19 cellular contexts compared by ENCODE assay signal in the genomic region with DNA sequence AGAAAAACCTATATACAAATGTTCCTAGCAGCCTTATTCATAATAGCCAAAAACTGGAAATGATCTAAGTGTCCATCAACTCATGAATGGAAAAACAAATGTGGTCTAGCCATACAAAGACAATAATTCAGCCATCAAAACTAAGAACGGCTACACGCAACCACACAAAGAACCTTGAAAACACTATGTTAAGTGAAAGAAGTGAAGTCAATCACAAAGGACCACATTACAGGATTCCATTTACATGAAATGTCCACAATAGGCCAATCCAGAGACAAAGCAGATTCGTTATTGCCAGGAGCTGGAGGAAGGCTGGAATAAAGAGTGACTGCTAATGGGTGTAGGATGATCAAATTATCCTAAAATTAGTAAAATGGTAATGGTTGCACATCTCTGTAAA. TPM values are rescaled to one million over a fixed set of nuclear protein-coding genes. Genes with fewer than 3 reads are reported as not detected.
"Had no signal": no experiment of that assay in that cellular context is flagged by ENCODE, and none has a peak within 500 bp of the region (broad histone marks: within the 10 kb centered on the region; RNA-seq: fewer than 3 reads in every experiment).

No MANE protein-coding gene starts in this region.

- H3K27ac ChIP-seq: lower lobe of right lung, pancreas, tibial nerve had no signal

- H3K27me3 ChIP-seq: pancreas, tibial nerve had no signal

- H3K9me3 ChIP-seq: lower lobe of right lung, pancreas, SK-N-SH, tibial nerve had no signal

- ATAC-seq: activated CD4-positive, CD25-positive, alpha-beta regulatory T cell treated with anti-CD3 and anti-CD28 coated beads, Interleukin-2, amount 50 U/mL, for 24 hours; activated T-helper 17 cell treated with anti-CD3 and anti-CD28 coated beads, Interleukin-2, amount 50 U/mL, for 72 hours; left lobe of liver; lower lobe of right lung; natural killer cell; pancreas; right cardiac atrium had no signal

- H3K27ac Mint-ChIP-seq: activated naive CD4-positive, alpha-beta T cell treated with anti-CD3 and anti-CD28 coated beads, Interleukin-2, amount 50 U/mL, for 72 hours; natural killer cell had no signal

- H3K4me3 Mint-ChIP-seq: activated T-helper 17 cell treated with anti-CD3 and anti-CD28 coated beads, Interleukin-2, amount 50 U/mL, for 72 hours; immature natural killer cell; natural killer cell had no signal

- H3K9ac ChIP-seq: SK-N-SH had no signal

- DNase-seq: activated CD4-positive, alpha-beta T cell treated with anti-CD3 and anti-CD28 coated beads, Interleukin-2, amount 50 U/mL, for 1 hour; amniotic stem cell; immature natural killer cell; lower lobe of right lung; natural killer cell; pancreas; right cardiac atrium; SK-N-SH; stimulated activated CD4-positive, alpha-beta T cell treated with anti-CD3 and anti-CD28 coated beads, Interleukin-4, amount 100 ng/mL, for 24 hours; stimulated activated naive CD4-positive, alpha-beta T cell treated with Interleukin-2 at 50 U/mL for 16 hours; substantia nigra had no signal

- H3K9me3 Mint-ChIP-seq: activated naive CD4-positive, alpha-beta T cell treated with anti-CD3 and anti-CD28 coated beads, Interleukin-2, amount 50 U/mL, for 72 hours; activated T-helper 17 cell treated with anti-CD3 and anti-CD28 coated beads, Interleukin-2, amount 50 U/mL, for 72 hours; immature natural killer cell; natural killer cell had no signal

- H3K4me2 ChIP-seq: SK-N-SH had no signal

- H3K4me3 ChIP-seq: lower lobe of right lung, pancreas, tibial nerve had no signal

- H3K27me3 Mint-ChIP-seq: activated T-helper 17 cell treated with anti-CD3 and anti-CD28 coated beads, Interleukin-2, amount 50 U/mL, for 72 hours had no signal

RNA-seq across cellular contexts. Expression of gene RAB19, which starts 54.3 kb away (rescaled TPM):
- total RNA-seq: cerebellum, fibroblast of villous mesenchyme, glomerular endothelial cell, left lobe of liver, right cardiac atrium, tibial nerve had no signal
